7 cellular contexts compared by ENCODE assay signal in genomic region chr2:232697807-232698110, GRCh38. TPM values are rescaled to one million over a fixed set of nuclear protein-coding genes. Genes with fewer than 3 reads are reported as not detected.
DNase-seq lines count a peak whose midpoint lies in the region; ATAC-seq, FAIRE-seq and TF ChIP-seq lines count a peak whose summit lies in the region.

No MANE protein-coding gene starts in this region.

- DNase-seq in GM19239 (ENCODE audit: insufficient read length, low spot score) (no peak), astrocyte of the cerebellum (ENCODE audit: low read depth) (no peak), HepG2 (ENCODE audit: low spot score) (no peak), T1000 (lab: John Stamatoyannopoulos, UW) (no peak), NCI-H187 (lab: John Stamatoyannopoulos, UW) (no peak)

- H3K36me3 ChIP-seq in HepG2 (replicated peaks in 1 of 2; ENCODE audit: control insufficient read depth in 1 of 2, insufficient read depth in 2 of 2, low read length in 2 of 2), result 0 out of 5 replicates have a peak, but pooled peaks cover under 1 to 4% of the 10 kb centered on the region in 2 experiments
- no peaks in the 10 kb centered on the region for H3K36me3 ChIP-seq in thymus (ENCODE audit: control insufficient read depth, insufficient read depth)

- ATAC-seq in HG03558 (IDR thresholded peaks at IDR 0.05; ENCODE audit: extremely low read depth, unreplicated experiment), result peak; percentile 7
- peak; percentile 49; the same call in 1 of the 3 replicates for ATAC-seq in HepG2

- TF ChIP-seq RAD21 in HepG2 (CRISPR knock-in tag; IDR thresholded peaks at IDR 0.05), result no peak

- no peak for TF ChIP-seq POLR2A in HepG2 (IDR thresholded peaks at IDR 0.05; ENCODE audit: insufficient read depth in 1 of 2, low read depth in 2 of 2, low read length in 2 of 2)

- TF ChIP-seq EP300 in HepG2 (IDR thresholded peaks at IDR 0.05; ENCODE audit: low read depth in 2 of 2, low read length in 2 of 2) (no peak), HepG2 (CRISPR knock-in tag; IDR thresholded peaks at IDR 0.05; ENCODE audit: borderline replicate concordance) (no peak)

- H3K27me3 ChIP-seq in HepG2 (ENCODE audit: control insufficient read depth in 1 of 2, insufficient read depth in 2 of 2, low read length in 2 of 2), result no peaks in the 10 kb centered on the region; a peak in 1 of 5 replicates
- no peaks in the 10 kb centered on the region for H3K27me3 ChIP-seq in thymus (ENCODE audit: control insufficient read depth, insufficient read depth)

- H3K4me1 ChIP-seq in HepG2 (ENCODE audit: insufficient read depth, low read length), result peaks cover 52% of the 10 kb centered on the region
- H3K4me1 ChIP-seq in thymus (ENCODE audit: control insufficient read depth, insufficient read depth, low read length), result peaks cover 9% of the 10 kb centered on the region

- peak overlapping the region; percentile 98 for H3K9ac ChIP-seq in HepG2 (ENCODE audit: insufficient read depth, low read depth, low read length)

- intact Hi-C loops in HepG2 (cut with micrococcal nuclease; ENCODE audit: unreplicated experiment), result loop anchor here (1.0 kb wide), 1 partner anchor 91 kb away; no protein-coding TSS in a partner anchor

- CTCF ChIA-PET in HepG2 (lab: Yijun Ruan, JAX; ENCODE audit: low intra/inter-chr PET ratio, low total read pairs), result no interaction called here

- in situ Hi-C loops in astrocyte of the cerebellum (cut with HindIII; ENCODE audit: low sequenced_read_pairs), result no loop called here
- in situ Hi-C loops in HepG2 (cut with HindIII; ENCODE audit: extremely low pct_ligation_motif_present, low pct_unique_long_range_greater_than_20kb), result no loop called here

- H3K4me2 ChIP-seq in HepG2 (ENCODE audit: low read depth, low read length), result peak overlapping the region; percentile 91

- BruUV-seq in HepG2 (replicated peaks; lab: Mats Ljungman, UMichigan), result no TSS peak

- H3K9me3 ChIP-seq in HepG2 (ENCODE audit: low read length), result no peaks in the 10 kb centered on the region
- no peaks in the 10 kb centered on the region for H3K9me3 ChIP-seq in thymus (ENCODE audit: control insufficient read depth)

- FAIRE-seq in GM19239 (lab: Jason Lieb, UNC) (peak; percentile 48), HepG2 (lab: Jason Lieb, UNC) (no peak)

- POLR2A ChIA-PET in HepG2 (lab: Yijun Ruan, JAX), result interaction anchor here (1.0 to 1.3 kb wide), 2 partner anchors 11 to 147 kb away, joined by 3 to 4 read pairs; partner anchors contain the start of genes EIF4E2 and TIGD1

- peaks cover 19% of the 10 kb centered on the region for H4K20me1 ChIP-seq in HepG2 (ENCODE audit: insufficient read depth, low read length)

- H3K27ac ChIP-seq in HepG2 (ENCODE audit: extremely low read length, insufficient read depth, low read length) (peak overlapping the region; percentile 87), thymus (ENCODE audit: low read depth) (peak overlapping the region; percentile 86)

- peak overlapping the region; percentile 92 for H3K4me3 ChIP-seq in astrocyte of the cerebellum (ENCODE audit: low read depth, low read length)
- H3K4me3 ChIP-seq in HepG2 (replicated peaks in 1 of 3; ENCODE audit: insufficient read depth in 1 of 3, low read depth in 2 of 3, low read length in 3 of 3), result peak overlapping the region; percentile 92 to 97 (median 97)
- peak overlapping the region; percentile 79 for H3K4me3 ChIP-seq in thymus (ENCODE audit: low read length)

- WGBS in HepG2 (ENCODE audit: low lambda C conversion rate), result 0% methylated on average over 11 of the region's 11 CpGs
- under 1% methylated on average over 11 of the region's 11 CpGs for WGBS in thymus

- H3K79me2 ChIP-seq in HepG2 (ENCODE audit: insufficient read depth, low read length), result peaks cover 54% of the 10 kb centered on the region

- TF ChIP-seq CTCF in astrocyte of the cerebellum (IDR thresholded peaks at IDR 0.05; ENCODE audit: low read depth, low read length, missing control alignments) (no peak), HepG2 (CRISPR knock-in tag; IDR thresholded peaks at IDR 0.05) (no peak)

- H2AFZ ChIP-seq in HepG2 (ENCODE audit: low read length), result no peak overlapping the region

TF ChIP-seq in HepG2, 621 proteins besides CTCF, POLR2A, EP300 and RAD21 (continues in another document):
- TF ChIP-seq SUZ12 (IDR thresholded peaks at IDR 0.05; ENCODE audit: low read depth, low read length) (no peak), ATF2 (CRISPR knock-in tag; IDR thresholded peaks at IDR 0.05) (peak; percentile 59; the same call in 1 of the 2 replicates), CEBPZ (IDR thresholded peaks at IDR 0.05; ENCODE audit: low read length) (no peak), FOSL2 (CRISPR knock-in tag; IDR thresholded peaks at IDR 0.05) (peak; percentile 36; the same call in 1 of the 2 replicates)

RNA-seq across cellular contexts. Expression of gene GIGYF2, which starts 0.6 kb away (rescaled TPM):
- 73.5 and 83.4 TPM in 2 replicates for total RNA-seq in HepG2 (2016; rRNA removed; fragmentation: Illumina TruSeq; extraction: Trizol)
- total RNA-seq in HepG2 (2016; cell fraction: cytosol; rRNA removed; fragmentation: Illumina TruSeq; extraction: Trizol; ENCODE audit: low read depth), result 34.4 and 34.5 TPM in 2 replicates
- total RNA-seq in HepG2 (2016; cell fraction: insoluble cytoplasmic fraction; rRNA removed; fragmentation: Illumina TruSeq; extraction: Trizol), result 72.3 and 75.5 TPM in 2 replicates
- total RNA-seq in HepG2 (2016; cell fraction: membrane; rRNA removed; fragmentation: Illumina TruSeq; extraction: Trizol), result 24.9 and 27.3 TPM in 2 replicates
- 93.6 and 113 TPM in 2 replicates for total RNA-seq in HepG2 (2016; cell fraction: nucleus; rRNA removed; fragmentation: Illumina TruSeq; extraction: Trizol)
- 44.9 and 46.1 TPM in 2 replicates for polyA plus RNA-seq in HepG2 (2011; rRNA removed)
- polyA plus RNA-seq in HepG2 (2011; cell fraction: cytosol; rRNA removed), result 22.8 and 25.1 TPM in 2 replicates
- 37.1 and 43.8 TPM in 2 replicates for polyA plus RNA-seq in HepG2 (2011; cell fraction: nucleus; rRNA removed)
- polyA plus RNA-seq in HepG2 (2012), result 36.2 and 40.6 TPM in 2 replicates
- polyA plus RNA-seq in HepG2 (2016; cell fraction: cytosol; fragmentation: Illumina TruSeq; extraction: Trizol; ENCODE audit: low read depth), result 2.8 and 3.0 TPM in 2 replicates
- 44.7 and 47.1 TPM in 2 replicates for polyA plus RNA-seq in HepG2 (2016; cell fraction: insoluble cytoplasmic fraction; fragmentation: Illumina TruSeq; extraction: Trizol; ENCODE audit: low read depth)
- 6.3 and 7.6 TPM in 2 replicates for polyA plus RNA-seq in HepG2 (2016; cell fraction: membrane; fragmentation: Illumina TruSeq; extraction: Trizol; ENCODE audit: low read depth)
- polyA plus RNA-seq in HepG2 (2016; cell fraction: nucleus; fragmentation: Illumina TruSeq; extraction: Trizol; ENCODE audit: insufficient read depth, low read depth), result 52.0 and 58.6 TPM in 2 replicates
- polyA minus RNA-seq in HepG2 (2011; rRNA and poly(A)+ RNA removed; ENCODE audit: low replicate concordance), result 65.1 and 75.2 TPM in 2 replicates
- polyA minus RNA-seq in HepG2 (2011; cell fraction: cytosol; rRNA and poly(A)+ RNA removed), result 48.0 and 50.2 TPM in 2 replicates
- polyA minus RNA-seq in HepG2 (2011; cell fraction: nucleus; rRNA and poly(A)+ RNA removed), result 177 and 187 TPM in 2 replicates
- polyA plus RNA-seq in thymus, result 19.1 TPM
